8 cellular contexts compared by ENCODE assay signal in the genomic region with DNA sequence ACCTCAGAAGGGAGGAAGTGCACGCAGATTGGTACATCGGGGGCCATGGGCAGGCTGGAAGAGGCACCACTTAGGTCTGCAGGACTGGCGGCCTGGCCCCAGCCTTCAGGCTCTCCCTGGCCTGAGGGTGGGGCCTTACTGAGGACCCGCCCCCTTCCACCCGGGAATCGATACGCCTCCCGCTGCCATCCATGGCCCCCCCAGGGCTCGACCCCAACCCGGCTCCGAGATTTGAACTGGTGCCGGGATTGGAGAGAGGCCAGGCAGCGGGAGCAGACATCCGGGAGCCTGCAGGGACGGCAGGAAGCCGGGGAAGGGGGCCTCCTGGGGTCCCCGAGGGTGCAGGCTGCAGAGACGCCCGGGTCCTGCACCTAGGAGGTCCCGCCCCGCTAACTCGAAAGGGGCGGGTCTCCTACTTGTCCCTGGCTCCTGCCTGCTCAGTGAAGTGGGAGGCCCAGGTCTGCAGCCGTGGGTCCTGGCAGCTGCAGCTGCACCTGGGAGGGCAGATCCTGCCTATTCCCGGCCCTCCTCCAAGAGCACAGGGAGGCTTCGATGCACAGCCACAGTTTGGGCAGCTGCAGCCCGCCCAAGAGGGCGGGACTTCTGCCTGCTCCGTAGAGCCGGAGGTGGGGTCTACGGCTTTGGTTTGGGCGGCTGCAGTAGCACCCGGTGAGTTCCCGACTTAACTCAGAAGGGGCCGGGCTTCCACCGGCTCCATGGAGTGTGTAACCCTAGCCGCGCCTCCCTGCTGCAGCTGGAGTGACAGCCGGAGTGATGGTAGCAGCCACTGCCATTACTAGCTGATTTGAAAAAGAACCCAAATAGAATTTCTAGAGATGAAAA. TPM values are rescaled to one million over a fixed set of nuclear protein-coding genes. Genes with fewer than 3 reads are reported as not detected.
A peak's percentile ranks its signal among the peaks of the same experiment; 100 is the strongest.
DNase-seq lines count a peak whose midpoint lies in the region; ATAC-seq and TF ChIP-seq lines count a peak whose summit lies in the region.

No MANE protein-coding gene starts in this region.

- peaks cover 31% of the 10 kb centered on the region for H3K4me1 Mint-ChIP-seq in activated T-cell treated with anti-CD3 and anti-CD28 coated beads, Interleukin-2, amount 50 U/mL, for 72 hours (ENCODE audit: low read depth)
- peaks cover 7 to 18% (median 10%) of the 10 kb centered on the region in 4 donors for H3K4me1 Mint-ChIP-seq in naive thymus-derived CD8-positive, alpha-beta T cell

- ATAC-seq in GM21619 (IDR thresholded peaks at IDR 0.05; ENCODE audit: unreplicated experiment) (peak; percentile 89), IMR-90 (ENCODE audit: low read depth) (peak; percentile 96)
- peak; percentile 99 for ATAC-seq in activated T-cell treated with anti-CD3 and anti-CD28 coated beads, Interleukin-2, amount 50 U/mL, for 72 hours (replicated peaks in 1 of 2)
- peak; percentile 93 to 94 for ATAC-seq in naive thymus-derived CD8-positive, alpha-beta T cell

- H2AFZ ChIP-seq in IMR-90 (replicated peaks; ENCODE audit: low read length, poor library complexity) (peak overlapping the region; percentile 96), PC-9 (peak overlapping the region; percentile 76)

- CTCF ChIA-PET in IMR-90 (lab: Yijun Ruan, JAX) = interaction anchor here (1.4 kb wide), 1 partner anchor 204 kb away, joined by 3 read pairs; no protein-coding TSS in a partner anchor
- CTCF ChIA-PET in PC-9 (lab: Charles Lee) = interaction anchor here (0.6 to 1.5 kb wide), 4 partner anchors 12 to 309 kb away, joined by 4 to 9 read pairs (median 6); partner anchors contain the start of genes TBC1D22B and TMEM217

- no TSS peak for BruUV-seq in IMR-90 (replicated peaks; lab: Mats Ljungman, UMichigan)
- no TSS peak for BruUV-seq in PC-9 (replicated peaks; lab: Mats Ljungman, UMichigan)

- no peaks in the 10 kb centered on the region for H3K36me3 ChIP-seq in IMR-90 (ENCODE audit: control insufficient read depth, insufficient read depth, low read length)
- no peaks in the 10 kb centered on the region for H3K36me3 ChIP-seq in PC-9 (ENCODE audit: low read depth)
- no peaks in the 10 kb centered on the region for H3K36me3 ChIP-seq in stomach

- TF ChIP-seq RAD21 in IMR-90 (IDR thresholded peaks at IDR 0.05; ENCODE audit: low read length) = no peak

- H2AK5ac ChIP-seq in IMR-90 (ENCODE audit: low read depth, low read length) = no peak overlapping the region

- TF ChIP-seq CTCF in IMR-90 (conservative IDR thresholded peaks at IDR 0.05; ENCODE audit: low read depth, low read length) (0 out of 2 replicates have a peak, but pooled peaks have one; percentile 1), PC-9 (conservative IDR thresholded peaks at IDR 0.05) (no peak), stomach (IDR thresholded peaks at IDR 0.05) (no peak)

- peak overlapping the region; percentile 65 for H3K4me3 ChIP-seq in IMR-90 (ENCODE audit: insufficient read depth, low read depth, low read length)
- peak overlapping the region; percentile 92 for H3K4me3 ChIP-seq in PC-9
- peak overlapping the region; percentile 67 to 82 (median 75) for H3K4me3 ChIP-seq in stomach

- DNase-seq in DMS153 treated with DMSO at 0.1 percent for 48 hours (lab: John Stamatoyannopoulos, UW; ENCODE audit: unreplicated experiment) (peak; percentile 60), IMR-90 (peak; percentile 83), PC-9 (peak; percentile 92 to 93), fibroblast of peridontal ligament (ENCODE audit: extremely low read depth) (peak; percentile 70), stomach (peak; percentile 88)
- peak; percentile 77 to 82 for DNase-seq in activated T-cell treated with anti-CD3 and anti-CD28 coated beads, Interleukin-2, amount 50 U/mL, for 72 hours
- DNase-seq in naive thymus-derived CD8-positive, alpha-beta T cell = peak; percentile 43 to 78 (median 64)

- H3K9ac ChIP-seq in IMR-90 (ENCODE audit: low read depth, low read length) = no peak overlapping the region

- H3K27me3 ChIP-seq in IMR-90 (ENCODE audit: control insufficient read depth, insufficient read depth, low read length) = no peaks in the 10 kb centered on the region
- no peaks in the 10 kb centered on the region for H3K27me3 ChIP-seq in PC-9 (ENCODE audit: insufficient read depth, low read depth)
- H3K27me3 ChIP-seq in stomach = no peaks in the 10 kb centered on the region

- no peak overlapping the region for H2BK5ac ChIP-seq in IMR-90 (ENCODE audit: low read depth, low read length, poor library complexity, severe bottlenecking)

- H2BK120ac ChIP-seq in IMR-90 (ENCODE audit: low read depth, low read length) = peak overlapping the region; percentile 44

- no peaks in the 10 kb centered on the region for H3K9me3 Mint-ChIP-seq in activated T-cell treated with anti-CD3 and anti-CD28 coated beads, Interleukin-2, amount 50 U/mL, for 72 hours
- no peaks in the 10 kb centered on the region for H3K9me3 Mint-ChIP-seq in naive thymus-derived CD8-positive, alpha-beta T cell

- H3K27me3 Mint-ChIP-seq in activated T-cell treated with anti-CD3 and anti-CD28 coated beads, Interleukin-2, amount 50 U/mL, for 72 hours (ENCODE audit: low read depth) = no peaks in the 10 kb centered on the region
- peaks cover 0 to 2% (median 0%) of the 10 kb centered on the region in 5 donors for H3K27me3 Mint-ChIP-seq in naive thymus-derived CD8-positive, alpha-beta T cell

- peak overlapping the region; percentile 79 to 97 for H3K4me3 Mint-ChIP-seq in activated T-cell treated with anti-CD3 and anti-CD28 coated beads, Interleukin-2, amount 50 U/mL, for 72 hours
- H3K4me3 Mint-ChIP-seq in naive thymus-derived CD8-positive, alpha-beta T cell = peak overlapping the region; percentile 75 to 91 (median 86)

- no peaks in the 10 kb centered on the region for H3K36me3 Mint-ChIP-seq in activated T-cell treated with anti-CD3 and anti-CD28 coated beads, Interleukin-2, amount 50 U/mL, for 72 hours (ENCODE audit: insufficient read depth in 2 of 2)
- H3K36me3 Mint-ChIP-seq in naive thymus-derived CD8-positive, alpha-beta T cell = no peaks in the 10 kb centered on the region

- peak overlapping the region; percentile 39 for H4K91ac ChIP-seq in IMR-90 (ENCODE audit: insufficient read depth, low read depth, low read length)

- H2AK9ac ChIP-seq in IMR-90 (replicated peaks; ENCODE audit: low read depth, low read length, poor library complexity) = peak overlapping the region; percentile 67

- H3K79me1 ChIP-seq in IMR-90 (ENCODE audit: low read depth in 1 of 2, low read length in 2 of 2) = no peaks in the 10 kb centered on the region

- H3K9me2 ChIP-seq in PC-9 (ENCODE audit: insufficient read depth) = no peaks in the 10 kb centered on the region

- H3K4me2 ChIP-seq in IMR-90 (ENCODE audit: low read depth, low read length) (peak overlapping the region; percentile 86), PC-9 (peak overlapping the region; percentile 75)

- H4K20me1 ChIP-seq in IMR-90 (ENCODE audit: insufficient read depth, low read length) = no peaks in the 10 kb centered on the region
- H4K20me1 ChIP-seq in PC-9 (ENCODE audit: insufficient read depth) = no peaks in the 10 kb centered on the region

- H3K79me2 ChIP-seq in PC-9 (ENCODE audit: low read depth) = no peaks in the 10 kb centered on the region

- no peak for TF ChIP-seq EP300 in stomach (IDR thresholded peaks at IDR 0.05)

- intact Hi-C loops in IMR-90 (cut with micrococcal nuclease) = loop anchor here (1.0 kb wide), 1 partner anchor 36 kb away; the partner anchor contains the start of gene TMEM217
- intact Hi-C loops in PC-9 (cut with micrococcal nuclease; ENCODE audit: unreplicated experiment) = loop anchor here (1.0 to 10.0 kb wide), 3 partner anchors 20 to 82 kb away; partner anchors contain the start of gene TBC1D22B
- intact Hi-C loops in stomach (cut with DNase I; ENCODE audit: low total_unique reads) = no loop called here

- H3K27ac ChIP-seq in IMR-90 (ENCODE audit: insufficient read depth, low read length) = 0 out of 2 replicates have a peak overlapping the region, but pooled peaks have one; percentile 1
- no peak overlapping the region for H3K27ac ChIP-seq in PC-9
- peak overlapping the region; percentile 59 to 79 (median 70) for H3K27ac ChIP-seq in stomach

- POLR2A ChIA-PET in IMR-90 (lab: Charles Lee; ENCODE audit: unreplicated experiment) (no interaction called here), PC-9 (lab: Charles Lee; ENCODE audit: unreplicated experiment) (interaction anchor here (0.6 kb wide), 4 partner anchors 20 to 46 kb away, joined by 3 to 9 read pairs (median 6); partner anchors contain the start of genes TBC1D22B and TMEM217)
- POLR2A ChIA-PET in naive thymus-derived CD8-positive, alpha-beta T cell (lab: Charles Lee) = interaction anchor here (0.9 to 1.5 kb wide), 2 partner anchors 12 to 52 kb away, joined by 3 read pairs; partner anchors contain the start of gene PIM1

- no peak overlapping the region for H2BK15ac ChIP-seq in IMR-90 (ENCODE audit: low read depth, low read length)

- no peaks in the 10 kb centered on the region for H3K9me3 ChIP-seq in IMR-90 (ENCODE audit: control insufficient read depth, insufficient read depth, low read length)
- no peaks in the 10 kb centered on the region for H3K9me3 ChIP-seq in PC-9 (ENCODE audit: insufficient read depth, low read depth)
- H3K9me3 ChIP-seq in stomach = no peaks in the 10 kb centered on the region

- no peak overlapping the region for H2BK20ac ChIP-seq in IMR-90 (ENCODE audit: low read depth, low read length)

- H3K27ac Mint-ChIP-seq in activated T-cell treated with anti-CD3 and anti-CD28 coated beads, Interleukin-2, amount 50 U/mL, for 72 hours = peak overlapping the region; percentile 90
- H3K27ac Mint-ChIP-seq in naive thymus-derived CD8-positive, alpha-beta T cell = peak overlapping the region in 6 of 10 donors; percentile 14 to 78 (median 70)

- H3K23ac ChIP-seq in IMR-90 (ENCODE audit: low read depth, low read length) = peak overlapping the region; percentile 5; the same call in 1 of the 2 replicates

- peak overlapping the region; percentile 60 for H3K4ac ChIP-seq in IMR-90 (ENCODE audit: low read depth, low read length)

- in situ Hi-C loops in IMR-90 (cut with MboI; ENCODE audit: low sequenced_read_pairs) = no loop called here

- TF ChIP-seq POLR2A in IMR-90 (IDR thresholded peaks at IDR 0.05; ENCODE audit: low read depth, low read length) (no peak), stomach (IDR thresholded peaks at IDR 0.05) (no peak)

- peak overlapping the region; percentile 35 to 53; a peak in 3 of 4 replicates for H4K8ac ChIP-seq in IMR-90 (ENCODE audit: low read depth in 2 of 2, low read length in 2 of 2)

- H3K56ac ChIP-seq in IMR-90 (ENCODE audit: extremely low read depth, insufficient read depth, low read length) = no peak overlapping the region

- H4K5ac ChIP-seq in IMR-90 (ENCODE audit: low read depth, low read length) = peak overlapping the region; percentile 13

- dilution Hi-C loops in IMR-90 (cut with HindIII; ENCODE audit: low sequenced_read_pairs, unreplicated experiment) = no loop called here

- H3F3A ChIP-seq in PC-9 (ENCODE audit: insufficient read depth, low read depth) = peaks cover 12% of the 10 kb centered on the region; the same call in 1 of the 2 replicates

- no peak overlapping the region; the same call in 1 of the 2 replicates for H3K18ac ChIP-seq in IMR-90 (ENCODE audit: low read depth, low read length)

- H3K9me1 ChIP-seq in IMR-90 (ENCODE audit: insufficient read depth, low read length) = peaks cover 5% of the 10 kb centered on the region; the same call in 1 of the 2 replicates

- H3K4me1 ChIP-seq in IMR-90 (ENCODE audit: control insufficient read depth, insufficient read depth, low read length) = 0 out of 2 replicates have a peak, but pooled peaks cover 2% of the 10 kb centered on the region
- peaks cover 14% of the 10 kb centered on the region for H3K4me1 ChIP-seq in PC-9 (replicated peaks; ENCODE audit: insufficient read depth)
- H3K4me1 ChIP-seq in stomach = peaks cover 12 to 20% (median 15%) of the 10 kb centered on the region in 4 donors

- peak overlapping the region; percentile 12; the same call in 1 of the 2 replicates for H3K14ac ChIP-seq in IMR-90 (replicated peaks; ENCODE audit: low read depth, low read length)

- WGBS in IMR-90 (ENCODE audit: extremely low coverage in 2 of 2, insufficient read length in 1 of 2), 2 experiments = 0% methylated on average over 11 of the region's 39 CpGs; no CpG with 5 or more reads in 1 of the 2 experiments
- WGBS in stomach, 5 donors = 1 to 3% (median 1%) methylated on average over 16 to 39 of the region's 39 CpGs

RNA-seq across cellular contexts. Expression of gene TBC1D22B, which starts 35.2 kb away (rescaled TPM):
- total RNA-seq in IMR-90 (2012; rRNA removed) (6.6 and 7.5 TPM in 2 replicates), PC-9 (2021) (10.4 and 14.6 TPM in 2 replicates), stomach (10 to 100 TPM in 1 of 5 donors, 1 to 10 TPM in 4; 3.5 to 16.3 (median 6.4) TPM)
- polyA plus RNA-seq in IMR-90 (2012; rRNA removed) (7.1 and 7.5 TPM in 2 replicates), stomach (1 to 10 TPM; 5.8 to 6.4 (median 5.9) TPM)
- polyA plus RNA-seq in IMR-90 (2012; cell fraction: cytosol; rRNA removed) = 5.0 and 5.7 TPM in 2 replicates
- 6.7 and 15.6 TPM in 2 replicates for polyA plus RNA-seq in IMR-90 (2012; cell fraction: nucleus; rRNA removed; ENCODE audit: low replicate concordance)
- total RNA-seq in activated T-cell treated with anti-CD3 and anti-CD28 coated beads, Interleukin-2, amount 50 U/mL, for 72 hours = 10 to 100 TPM; 23.2 to 24.4 TPM
- 1 to 10 TPM; 9.4 to 9.5 TPM for total RNA-seq in naive thymus-derived CD8-positive, alpha-beta T cell
- polyA plus RNA-seq in naive thymus-derived CD8-positive, alpha-beta T cell = 1 to 10 TPM; 5.1 to 8.4 (median 5.4) TPM

RNA-seq across cellular contexts. Expression of gene TMEM217, which starts 35.6 kb away (rescaled TPM):
- total RNA-seq in IMR-90 (2012; rRNA removed) (1.4 TPM in 2 replicates), PC-9 (2021) (4.9 and 5.3 TPM in 2 replicates), stomach (under 1 TPM in 1 of 5 donors, not detected in 4; 0.87 TPM)
- polyA plus RNA-seq in IMR-90 (2012; rRNA removed) (2.5 and 3.5 TPM in 2 replicates), stomach (1 to 10 TPM in 1 of 3 donors, under 1 TPM in 1, not detected in 1; 0.60 to 1.2 TPM)
- polyA plus RNA-seq in IMR-90 (2012; cell fraction: cytosol; rRNA removed) = 0.83 and 2.4 TPM in 2 replicates
- polyA plus RNA-seq in IMR-90 (2012; cell fraction: nucleus; rRNA removed; ENCODE audit: low replicate concordance) = 2.2 and 9.6 TPM in 2 replicates
- total RNA-seq in activated T-cell treated with anti-CD3 and anti-CD28 coated beads, Interleukin-2, amount 50 U/mL, for 72 hours = 1 to 10 TPM; 6.8 to 9.3 TPM
- total RNA-seq in naive thymus-derived CD8-positive, alpha-beta T cell = under 1 TPM; 0.42 to 0.96 TPM
- under 1 TPM; 0.24 to 0.71 (median 0.54) TPM for polyA plus RNA-seq in naive thymus-derived CD8-positive, alpha-beta T cell

RNA-seq across cellular contexts. Expression of gene PIM1, which starts 52.4 kb away (rescaled TPM):
- total RNA-seq in IMR-90 (2012; rRNA removed) (6.1 and 7.2 TPM in 2 replicates), PC-9 (2021) (51.0 and 60.3 TPM in 2 replicates), stomach (10 to 100 TPM in 4 of 5 donors, 1 to 10 TPM in 1; 9.8 to 52.9 (median 16.9) TPM)
- polyA plus RNA-seq in IMR-90 (2012; rRNA removed) (12.8 and 18.5 TPM in 2 replicates), stomach (10 to 100 TPM; 19.9 to 59.1 (median 25.5) TPM)
- 12.2 and 21.8 TPM in 2 replicates for polyA plus RNA-seq in IMR-90 (2012; cell fraction: cytosol; rRNA removed)
- 50.1 and 73.1 TPM in 2 replicates for polyA plus RNA-seq in IMR-90 (2012; cell fraction: nucleus; rRNA removed; ENCODE audit: low replicate concordance)
- 100 to 1,000 TPM; 334 to 429 TPM for total RNA-seq in activated T-cell treated with anti-CD3 and anti-CD28 coated beads, Interleukin-2, amount 50 U/mL, for 72 hours
- total RNA-seq in naive thymus-derived CD8-positive, alpha-beta T cell = 10 to 100 TPM; 79.3 to 80.5 TPM
- polyA plus RNA-seq in naive thymus-derived CD8-positive, alpha-beta T cell = 100 to 1,000 TPM; 106 to 196 (median 182) TPM
